Comparison of ENCODE assay signal across 8 cellular contexts in the genomic region with DNA sequence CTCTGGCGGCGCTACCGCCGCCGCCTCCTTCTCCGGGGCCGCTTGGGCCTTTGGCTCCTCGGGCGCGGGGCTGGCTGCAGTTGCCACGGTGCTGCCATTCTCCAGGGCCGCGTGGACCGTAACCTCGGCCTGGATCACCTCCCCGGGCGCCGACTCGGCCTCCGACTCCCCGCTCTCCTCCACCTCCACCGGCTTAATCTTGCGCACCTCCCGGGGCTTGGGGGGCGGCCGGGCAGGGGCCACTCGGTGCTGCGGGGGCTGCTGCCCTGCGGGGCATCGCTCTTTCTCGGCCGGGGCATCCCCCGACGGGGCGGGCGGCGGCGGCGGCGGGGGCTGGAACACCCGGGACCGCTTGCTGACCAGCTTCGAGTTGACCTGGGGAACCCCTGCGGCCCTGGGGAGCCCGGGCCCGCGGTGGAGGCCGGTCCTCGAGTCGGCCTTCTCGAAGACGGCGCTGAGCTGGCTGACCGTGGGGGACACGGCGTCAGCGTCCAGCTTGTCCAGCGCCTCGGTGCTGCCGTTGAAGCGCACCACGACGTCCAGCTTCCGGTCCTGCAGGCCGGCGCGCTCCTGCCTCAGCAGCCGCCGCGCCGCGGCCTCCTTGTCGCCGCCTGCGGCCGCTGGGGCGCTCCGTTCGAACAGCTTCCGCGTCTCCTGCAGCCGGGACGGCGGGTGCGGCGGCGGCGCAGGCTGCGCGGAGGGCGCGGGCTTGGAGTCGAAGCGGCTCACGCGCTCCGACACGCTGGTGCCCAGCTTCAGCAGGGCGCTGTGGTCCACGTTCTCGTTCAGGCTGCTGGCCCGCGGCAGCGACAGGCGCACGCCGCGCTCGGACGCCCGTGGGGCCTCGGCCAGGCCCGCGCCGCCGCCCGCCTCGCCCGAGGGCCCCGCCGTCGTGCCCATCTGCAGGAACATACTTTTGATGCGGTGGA. TPM values are rescaled to one million over a fixed set of nuclear protein-coding genes. Genes with fewer than 3 reads are reported as not detected.
A peak's percentile ranks its signal among the peaks of the same experiment; 100 is the strongest.
DNase-seq lines count a peak whose midpoint lies in the region; ATAC-seq and TF ChIP-seq lines count a peak whose summit lies in the region.

No MANE protein-coding gene starts in this region.

- H3K4me3 ChIP-seq in OCI-LY3 (ENCODE audit: low read length) (peak overlapping the region; percentile 93), ovary (peak overlapping the region; percentile 82)

- H3K27ac ChIP-seq in OCI-LY3 (ENCODE audit: low read length) (peak overlapping the region; percentile 98), ovary (peak overlapping the region; percentile 77 to 81)

- H3K27me3 ChIP-seq in OCI-LY3 (ENCODE audit: low read depth, low read length) (no peaks in the 10 kb centered on the region), ovary (no peaks in the 10 kb centered on the region)

- intact Hi-C loops in head of caudate nucleus (cut with DNase I), result loop anchor here (2.0 kb wide), 1 partner anchor 55 kb away; a partner anchor contains a TSS
- intact Hi-C loops in ovary (cut with DNase I), result loop anchor here in 2 of 4 donors (2.0 to 5.0 kb wide), 2 partner anchors 35 to 1602 kb away; a partner anchor contains a TSS

- peaks cover 78% of the 10 kb centered on the region for H3K79me2 ChIP-seq in OCI-LY3 (ENCODE audit: low read length)

- H3K4me2 ChIP-seq in OCI-LY3 (ENCODE audit: low read length), result peak overlapping the region; percentile 69

- WGBS in ovary, 3 donors, result 0 to 1% (median 1%) methylated on average over 63 to 123 of the region's 123 CpGs

- H3K9me3 ChIP-seq in OCI-LY3 (ENCODE audit: insufficient read depth, low read length), result no peaks in the 10 kb centered on the region
- H3K9me3 ChIP-seq in ovary, result no peaks in the 10 kb centered on the region

- ATAC-seq in GM21447 (IDR thresholded peaks at IDR 0.05; ENCODE audit: unreplicated experiment) (no peak), HG02571 (IDR thresholded peaks at IDR 0.05; ENCODE audit: unreplicated experiment) (no peak)

- H2AFZ ChIP-seq in OCI-LY3 (ENCODE audit: low read depth, low read length), result no peak overlapping the region

- H3K9ac ChIP-seq in OCI-LY3 (ENCODE audit: low read length), result peak overlapping the region; percentile 100

- TF ChIP-seq EP300 in ovary (IDR thresholded peaks at IDR 0.05), result no peak

- peaks cover 25% of the 10 kb centered on the region for H4K20me1 ChIP-seq in OCI-LY3 (ENCODE audit: insufficient read depth, low read length)

- H3K4me1 ChIP-seq in OCI-LY3 (ENCODE audit: low read length) (peaks cover 47% of the 10 kb centered on the region), ovary (ENCODE audit: insufficient read depth) (peaks cover 30% of the 10 kb centered on the region)

- H3K36me3 ChIP-seq in OCI-LY3 (replicated peaks; ENCODE audit: low read depth, low read length), result peaks cover 51% of the 10 kb centered on the region
- H3K36me3 ChIP-seq in ovary, result no peaks in the 10 kb centered on the region

- peak; percentile 45 for DNase-seq in SIG-M5 treated with dmso at 0.1 percent for 504 hours (lab: John Stamatoyannopoulos, UW; ENCODE audit: unreplicated experiment)
- no peak for DNase-seq in SIG-M5 (lab: John Stamatoyannopoulos, UW)
- peak in 3 of 4 experiments; percentile 14 to 59 (median 23) for DNase-seq in activated naive CD4-positive, alpha-beta T cell (lab: John Stamatoyannopoulos, UW)
- peak in 38 of 42 donors; percentile 22 to 80 (median 63) for DNase-seq in head of caudate nucleus
- peak in 2 of 5 donors; percentile 50 to 73 for DNase-seq in ovary

- no peak for TF ChIP-seq CTCF in OCI-LY3 (IDR thresholded peaks at IDR 0.05; ENCODE audit: low read depth, low read length)
- TF ChIP-seq CTCF in ovary (IDR thresholded peaks at IDR 0.05), result peak in 2 of 3 donors; percentile 15 to 41

- no peak for TF ChIP-seq POLR2A in ovary (IDR thresholded peaks at IDR 0.05)

RNA-seq across cellular contexts. Expression of a gene that starts 0.8 kb away (rescaled TPM):
- 100 to 1,000 TPM in 1 of 7 donors, 10 to 100 TPM in 6; 14.8 to 109 (median 75.4) TPM for total RNA-seq in ovary
- 10 to 100 TPM; 17.8 to 33.0 TPM for polyA plus RNA-seq in ovary

RNA-seq across cellular contexts. Expression of a gene that starts 16.1 kb away (rescaled TPM):
- 1 to 10 TPM in 5 of 7 donors, under 1 TPM in 2; 0.48 to 3.4 (median 1.2) TPM for total RNA-seq in ovary
- polyA plus RNA-seq in ovary, result 1 to 10 TPM; 2.2 to 3.4 TPM

RNA-seq across cellular contexts. Expression of a gene that starts 19.7 kb away (rescaled TPM):
- total RNA-seq in ovary, result 1 to 10 TPM in 5 of 7 donors, under 1 TPM in 2; 0.36 to 4.9 (median 1.7) TPM
- polyA plus RNA-seq in ovary, result 1 to 10 TPM in 1 of 2 donors, under 1 TPM in 1; 0.77 to 2.2 TPM

RNA-seq across cellular contexts. Expression of a gene that starts 51.7 kb away (rescaled TPM):
- total RNA-seq in ovary, result 1,000 to 10,000 TPM in 1 of 7 donors, 100 to 1,000 TPM in 5, 10 to 100 TPM in 1; 71.2 to 1,087 (median 550) TPM
- 100 to 1,000 TPM; 260 to 321 TPM for polyA plus RNA-seq in ovary

RNA-seq across cellular contexts. Expression of a gene that starts 54.5 kb away (rescaled TPM):
- total RNA-seq in ovary, result 10 to 100 TPM; 36.5 to 83.2 (median 54.7) TPM
- polyA plus RNA-seq in ovary, result 10 to 100 TPM; 51.2 to 82.7 TPM
